Comparison of ENCODE assay signal across 9 cellular contexts in genomic region chr3:184584001-184584891, GRCh38. TPM values are rescaled to one million over a fixed set of nuclear protein-coding genes. Genes with fewer than 3 reads are reported as not detected.
A peak's percentile ranks its signal among the peaks of the same experiment; 100 is the strongest.
DNase-seq lines count a peak whose midpoint lies in the region; ATAC-seq and TF ChIP-seq lines count a peak whose summit lies in the region.
"Had no signal": no experiment of that assay in that cellular context is flagged by ENCODE, and none has a peak within 500 bp of the region (broad histone marks: within the 10 kb centered on the region; RNA-seq: fewer than 3 reads in every experiment).

No MANE protein-coding gene starts in this region.

- TF ChIP-seq CTCF in chondrocyte (IDR thresholded peaks at IDR 0.05) (peak; percentile 41), upper lobe of right lung (IDR thresholded peaks at IDR 0.05) (peak; percentile 18)

- DNase-seq in activated T-cell treated with anti-CD3 and anti-CD28 coated beads, Interleukin-2, amount 50 U/mL, for 72 hours: peak in 1 of 2 donors; percentile 17
- DNase-seq in activated T-cell treated with anti-CD3 and anti-CD28 coated beads for 4 hours (no peak), chondrocyte (ENCODE audit: low spot score) (no peak), medulla oblongata (ENCODE audit: extremely low spot score) (peak; percentile 46), upper lobe of right lung (no peak), erythroblast (lab: John Stamatoyannopoulos, UW) (no peak)
- DNase-seq: body of pancreas had no signal

- peak; percentile 35 to 37 for ATAC-seq in activated T-cell treated with anti-CD3 and anti-CD28 coated beads, Interleukin-2, amount 50 U/mL, for 72 hours (replicated peaks in 1 of 2)
- ATAC-seq in upper lobe of right lung: peak; percentile 56
- ATAC-seq in HG03025 (IDR thresholded peaks at IDR 0.05; ENCODE audit: low FRiP score, unreplicated experiment): no peak
- ATAC-seq in GM21447 (IDR thresholded peaks at IDR 0.05; ENCODE audit: unreplicated experiment): no peak

- H3K9me3 ChIP-seq in upper lobe of right lung: no peaks in the 10 kb centered on the region
- H3K9me3 ChIP-seq: body of pancreas had no signal

- H3K27me3 Mint-ChIP-seq in activated T-cell treated with anti-CD3 and anti-CD28 coated beads, Interleukin-2, amount 50 U/mL, for 72 hours (ENCODE audit: low read depth): peaks cover 30% of the 10 kb centered on the region
- H3K27me3 Mint-ChIP-seq in chondrocyte (ENCODE audit: low read depth): no peaks in the 10 kb centered on the region

- H3K27me3 ChIP-seq in upper lobe of right lung: no peaks in the 10 kb centered on the region
- H3K27me3 ChIP-seq: body of pancreas had no signal

- peaks cover 3% of the 10 kb centered on the region for H3K4me1 ChIP-seq in upper lobe of right lung
- H3K4me1 ChIP-seq: body of pancreas had no signal

- H3K4me1 Mint-ChIP-seq in activated T-cell treated with anti-CD3 and anti-CD28 coated beads, Interleukin-2, amount 50 U/mL, for 72 hours (ENCODE audit: low read depth): peaks cover 11% of the 10 kb centered on the region
- H3K4me1 Mint-ChIP-seq in chondrocyte (ENCODE audit: low read depth): peaks cover 26% of the 10 kb centered on the region

- H3K4me3 Mint-ChIP-seq in activated T-cell treated with anti-CD3 and anti-CD28 coated beads, Interleukin-2, amount 50 U/mL, for 72 hours: peak overlapping the region in 1 of 2 donors; percentile 44
- H3K4me3 Mint-ChIP-seq in chondrocyte (ENCODE audit: unreplicated experiment): no peak overlapping the region

- TF ChIP-seq POLR2A in erythroblast (IDR thresholded peaks at IDR 0.05; ENCODE audit: low read length): no peak

- H3K36me3 Mint-ChIP-seq in activated T-cell treated with anti-CD3 and anti-CD28 coated beads, Interleukin-2, amount 50 U/mL, for 72 hours (ENCODE audit: insufficient read depth in 2 of 2): no peaks in the 10 kb centered on the region
- H3K36me3 Mint-ChIP-seq in chondrocyte (ENCODE audit: low read depth): peaks cover 8% of the 10 kb centered on the region

- intact Hi-C loops in upper lobe of right lung (cut with DNase I): no loop called here

- H3K4me3 ChIP-seq in upper lobe of right lung: peak overlapping the region; percentile 48
- H3K4me3 ChIP-seq: body of pancreas had no signal

- H3K27ac Mint-ChIP-seq in activated T-cell treated with anti-CD3 and anti-CD28 coated beads, Interleukin-2, amount 50 U/mL, for 72 hours: no peak overlapping the region
- H3K27ac Mint-ChIP-seq in chondrocyte (ENCODE audit: unreplicated experiment): peak overlapping the region; percentile 18

- H3K27ac ChIP-seq in upper lobe of right lung: peak overlapping the region; percentile 66
- H3K27ac ChIP-seq: body of pancreas had no signal

- no peaks in the 10 kb centered on the region for H3K9me3 Mint-ChIP-seq in activated T-cell treated with anti-CD3 and anti-CD28 coated beads, Interleukin-2, amount 50 U/mL, for 72 hours
- no peaks in the 10 kb centered on the region for H3K9me3 Mint-ChIP-seq in chondrocyte (ENCODE audit: low read depth)

- peaks cover 22% of the 10 kb centered on the region for H3K36me3 ChIP-seq in upper lobe of right lung

RNA-seq across cellular contexts. Expression of gene EPHB3, which starts 22.7 kb away (rescaled TPM):
- under 1 TPM; 0.12 to 0.50 TPM for total RNA-seq in activated T-cell treated with anti-CD3 and anti-CD28 coated beads, Interleukin-2, amount 50 U/mL, for 72 hours
- 7.2 to 11.6 TPM (median 7.5 TPM) in 3 replicates for total RNA-seq in chondrocyte
- total RNA-seq in upper lobe of right lung: 7.8 TPM

Comparison
In these comparisons a context has a peak if more than half of its experiments do, and no peak if none do; other contexts are left out.
1. ATAC-seq: peak in activated T-cell treated with anti-CD3 and anti-CD28 coated beads, Interleukin-2, amount 50 U/mL, for 72 hours (2 of 2) and upper lobe of right lung (single experiment); none in HG03025 (single experiment) and GM21447 (single experiment).